In genomic region chr22:47610766-47611165, GRCh38 we compare ENCODE assay signal across 20 cellular contexts.
DNase-seq lines count a peak whose midpoint lies in the region; ATAC-seq and TF ChIP-seq lines count a peak whose summit lies in the region.
"Had no signal": no experiment of that assay in that cellular context is flagged by ENCODE, and none has a peak within 500 bp of the region (broad histone marks: within the 10 kb centered on the region; RNA-seq: fewer than 3 reads in every experiment).

No MANE protein-coding gene starts in this region.

- no peaks in the 10 kb centered on the region for H3K79me1 ChIP-seq in IMR-90 (ENCODE audit: low read depth in 1 of 2, low read length in 2 of 2)
- no peaks in the 10 kb centered on the region for H3K79me1 ChIP-seq in neuronal stem cell (ENCODE audit: low read depth, low read length)

- H3K36me3 Mint-ChIP-seq in activated CD4-positive, alpha-beta T cell treated with anti-CD3 and anti-CD28 coated beads for 36 hours (ENCODE audit: low read depth), result no peaks in the 10 kb centered on the region
- H3K36me3 Mint-ChIP-seq: CD4-positive, CD25-positive, alpha-beta regulatory T cell had no signal

- H3K18ac ChIP-seq in IMR-90 (ENCODE audit: low read depth, low read length) (no peak overlapping the region), neuronal stem cell (ENCODE audit: low read length) (no peak overlapping the region)

- H4K20me1 ChIP-seq in IMR-90 (ENCODE audit: insufficient read depth, low read length), result no peaks in the 10 kb centered on the region
- H4K20me1 ChIP-seq: BLaER1 had no signal

- TF ChIP-seq RAD21 in IMR-90 (IDR thresholded peaks at IDR 0.05; ENCODE audit: low read length), result no peak

- no peak overlapping the region for H4K5ac ChIP-seq in IMR-90 (ENCODE audit: low read depth, low read length)

- CTCF ChIA-PET in activated CD4-positive, alpha-beta T cell treated with anti-CD3 and anti-CD28 coated beads for 36 hours (lab: Charles Lee), result no interaction called here
- CTCF ChIA-PET in IMR-90 (lab: Yijun Ruan, JAX), result no interaction called here

- intact Hi-C loops in activated CD4-positive, alpha-beta T cell treated with anti-CD3 and anti-CD28 coated beads for 36 hours (cut with DNase I, micrococcal nuclease), result no loop called here
- intact Hi-C loops in IMR-90 (cut with micrococcal nuclease), result no loop called here

- no peak overlapping the region for H3K27ac ChIP-seq in IMR-90 (ENCODE audit: insufficient read depth, low read length)
- no peak overlapping the region for H3K27ac ChIP-seq in neuronal stem cell (replicated peaks; ENCODE audit: low read length)
- H3K27ac ChIP-seq: BLaER1, SJSA1 had no signal

- no peak overlapping the region for H3K27ac Mint-ChIP-seq in activated CD4-positive, alpha-beta T cell treated with anti-CD3 and anti-CD28 coated beads for 36 hours
- H3K27ac Mint-ChIP-seq: CD4-positive, CD25-positive, alpha-beta regulatory T cell had no signal

- in situ Hi-C loops in IMR-90 (cut with MboI; ENCODE audit: low sequenced_read_pairs), result no loop called here

- H2BK15ac ChIP-seq in IMR-90 (ENCODE audit: low read depth, low read length) (no peak overlapping the region), neuronal stem cell (ENCODE audit: low read length) (no peak overlapping the region)

- no peak overlapping the region for H3K4me3 ChIP-seq in IMR-90 (ENCODE audit: insufficient read depth, low read depth, low read length)
- no peak overlapping the region for H3K4me3 ChIP-seq in NB4 (ENCODE audit: low read depth, low read length)
- H3K4me3 ChIP-seq in neuronal stem cell (ENCODE audit: low read length in 2 of 2), result no peak overlapping the region
- H3K4me3 ChIP-seq: BLaER1, MG63, SJSA1 had no signal

- no peaks in the 10 kb centered on the region for H3K27me3 Mint-ChIP-seq in activated CD4-positive, alpha-beta T cell treated with anti-CD3 and anti-CD28 coated beads for 36 hours
- H3K27me3 Mint-ChIP-seq: CD4-positive, CD25-positive, alpha-beta regulatory T cell had no signal

- H3K4me2 ChIP-seq in IMR-90 (ENCODE audit: low read depth, low read length), result no peak overlapping the region
- H3K4me2 ChIP-seq in neuronal stem cell (ENCODE audit: insufficient read depth, low read length, poor library complexity, severe bottlenecking), result no peak overlapping the region
- H3K4me2 ChIP-seq: BLaER1 had no signal

- H2AK9ac ChIP-seq in IMR-90 (replicated peaks; ENCODE audit: low read depth, low read length, poor library complexity), result peak overlapping the region; percentile 61

- H3K14ac ChIP-seq in IMR-90 (replicated peaks; ENCODE audit: low read depth, low read length) (no peak overlapping the region), neuronal stem cell (ENCODE audit: low read length) (no peak overlapping the region)

- no peak overlapping the region for H2BK20ac ChIP-seq in IMR-90 (ENCODE audit: low read depth, low read length)

- H3K9me3 ChIP-seq in IMR-90 (ENCODE audit: control insufficient read depth, insufficient read depth, low read length) (peaks cover 59% of the 10 kb centered on the region), neuronal stem cell (replicated peaks in 1 of 2; ENCODE audit: control insufficient read depth in 2 of 2, insufficient read depth in 1 of 2, low read depth in 1 of 2, low read length in 2 of 2) (peaks cover 0 to 4% of the 10 kb centered on the region in 2 donors)
- H3K9me3 ChIP-seq: BLaER1, MG63, SJSA1 had no signal

- BruUV-seq in IMR-90 (replicated peaks; lab: Mats Ljungman, UMichigan), result no TSS peak

- POLR2A ChIA-PET in activated CD4-positive, alpha-beta T cell treated with anti-CD3 and anti-CD28 coated beads for 36 hours (lab: Charles Lee), result no interaction called here
- POLR2A ChIA-PET in IMR-90 (lab: Charles Lee; ENCODE audit: unreplicated experiment), result no interaction called here

- H3K4me1 ChIP-seq in IMR-90 (ENCODE audit: control insufficient read depth, insufficient read depth, low read length), result no peaks in the 10 kb centered on the region
- H3K4me1 ChIP-seq in neuronal stem cell (ENCODE audit: control insufficient read depth in 2 of 2, insufficient read depth in 1 of 2, low read depth in 1 of 2, low read length in 2 of 2), result no peaks in the 10 kb centered on the region
- H3K4me1 ChIP-seq: SJSA1 had no signal

- H3K9me3 Mint-ChIP-seq in activated CD4-positive, alpha-beta T cell treated with anti-CD3 and anti-CD28 coated beads for 36 hours (ENCODE audit: low read depth), result no peaks in the 10 kb centered on the region

- dilution Hi-C loops in IMR-90 (cut with HindIII; ENCODE audit: low sequenced_read_pairs, unreplicated experiment), result no loop called here

- H2BK5ac ChIP-seq in IMR-90 (ENCODE audit: low read depth, low read length, poor library complexity, severe bottlenecking) (no peak overlapping the region), neuronal stem cell (ENCODE audit: low read length) (no peak overlapping the region)

- ATAC-seq in activated CD4-positive, alpha-beta T cell treated with anti-CD3 and anti-CD28 coated beads for 36 hours, result no peak
- no peak for ATAC-seq in IMR-90 (ENCODE audit: low read depth)
- ATAC-seq: HepG2 had no signal

- peak; percentile 10 for DNase-seq in activated CD4-positive, alpha-beta T cell treated with anti-CD3 and anti-CD28 coated beads for 36 hours
- DNase-seq in activated CD4-positive, alpha-beta T cell treated with anti-CD3 and anti-CD28 coated beads for 4 hours, result no peak
- no peak for DNase-seq in IMR-90
- peak; percentile 6 for DNase-seq in NB4 (ENCODE audit: low read depth)
- DNase-seq in neuronal stem cell (ENCODE audit: low spot score), result no peak
- DNase-seq in MV-4-11 (lab: John Stamatoyannopoulos, UW), result no peak
- DNase-seq in HuH-7.5 (ENCODE audit: low spot score), result no peak
- DNase-seq: CD4-positive, CD25-positive, alpha-beta regulatory T cell; KG1; MG63; NCI-H1105; NCI-H1436 treated with DMSO at 0.1 percent for 48 hours; NCI-H187 treated with DMSO at 0.1 percent for 48 hours; NCI-H446; NCI-H524 treated with DMSO at 0.1 percent for 48 hours; Right ventricle myocardium superior; RPMI8226 had no signal

- H4K91ac ChIP-seq in IMR-90 (ENCODE audit: insufficient read depth, low read depth, low read length) (no peak overlapping the region), neuronal stem cell (ENCODE audit: low read depth, low read length, poor library complexity) (no peak overlapping the region)

- H3K23ac ChIP-seq in IMR-90 (ENCODE audit: low read depth, low read length) (no peak overlapping the region), neuronal stem cell (ENCODE audit: low read depth, low read length, poor library complexity) (no peak overlapping the region)

- TF ChIP-seq POLR2A in IMR-90 (IDR thresholded peaks at IDR 0.05; ENCODE audit: low read depth, low read length), result no peak
- TF ChIP-seq POLR2A in NB4 (IDR thresholded peaks at IDR 0.05; ENCODE audit: extremely low read depth, insufficient read length), result no peak

- H3K27me3 ChIP-seq in IMR-90 (ENCODE audit: control insufficient read depth, insufficient read depth, low read length), result no peaks in the 10 kb centered on the region
- peaks cover 0 to 2% (median 0%) of the 10 kb centered on the region in 3 experiments for H3K27me3 ChIP-seq in neuronal stem cell (ENCODE audit: control insufficient read depth in 3 of 3, insufficient read depth in 3 of 3, low read depth in 1 of 3, low read length in 3 of 3)
- H3K27me3 ChIP-seq: BLaER1, MG63, SJSA1 had no signal

- no peak overlapping the region for H2AK5ac ChIP-seq in IMR-90 (ENCODE audit: low read depth, low read length)
- peak overlapping the region; percentile 22 for H2AK5ac ChIP-seq in neuronal stem cell (ENCODE audit: low read depth, low read length)

- no peak overlapping the region for H3K4me3 Mint-ChIP-seq in activated CD4-positive, alpha-beta T cell treated with anti-CD3 and anti-CD28 coated beads for 36 hours
- H3K4me3 Mint-ChIP-seq: CD4-positive, CD25-positive, alpha-beta regulatory T cell had no signal

- H4K8ac ChIP-seq in IMR-90 (ENCODE audit: low read depth in 2 of 2, low read length in 2 of 2), result no peak overlapping the region
- H4K8ac ChIP-seq in neuronal stem cell (ENCODE audit: low read depth, low read length), result no peak overlapping the region

- no peak overlapping the region for H2AFZ ChIP-seq in IMR-90 (replicated peaks; ENCODE audit: low read length, poor library complexity)
- H2AFZ ChIP-seq in neuronal stem cell (ENCODE audit: low read length), result no peak overlapping the region

- TF ChIP-seq CTCF in IMR-90 (conservative IDR thresholded peaks at IDR 0.05; ENCODE audit: low read depth, low read length) (no peak), NB4 (IDR thresholded peaks at IDR 0.05; ENCODE audit: low read depth, low read length) (no peak)

- H3K4me1 Mint-ChIP-seq in activated CD4-positive, alpha-beta T cell treated with anti-CD3 and anti-CD28 coated beads for 36 hours, result no peaks in the 10 kb centered on the region
- H3K4me1 Mint-ChIP-seq: CD4-positive, CD25-positive, alpha-beta regulatory T cell had no signal

- no peak overlapping the region for H3K4ac ChIP-seq in IMR-90 (ENCODE audit: low read depth, low read length)
- H3K4ac ChIP-seq in neuronal stem cell (ENCODE audit: low read length), result no peak overlapping the region

- no peaks in the 10 kb centered on the region for H3K9me1 ChIP-seq in IMR-90 (ENCODE audit: insufficient read depth, low read length)

- H3K36me3 ChIP-seq in IMR-90 (ENCODE audit: control insufficient read depth, insufficient read depth, low read length) (no peaks in the 10 kb centered on the region), neuronal stem cell (replicated peaks in 1 of 2; ENCODE audit: control insufficient read depth in 2 of 2, insufficient read depth in 2 of 2, low read length in 2 of 2) (no peaks in the 10 kb centered on the region)
- H3K36me3 ChIP-seq: BLaER1, MG63, SJSA1 had no signal

- no peak overlapping the region for H3K56ac ChIP-seq in IMR-90 (ENCODE audit: extremely low read depth, insufficient read depth, low read length)

- H3K9ac ChIP-seq in IMR-90 (ENCODE audit: low read depth, low read length) (no peak overlapping the region), neuronal stem cell (ENCODE audit: low read depth, low read length, poor library complexity) (no peak overlapping the region)
- H3K9ac ChIP-seq: BLaER1 had no signal

- H2BK120ac ChIP-seq in IMR-90 (ENCODE audit: low read depth, low read length), result no peak overlapping the region
- no peak overlapping the region for H2BK120ac ChIP-seq in neuronal stem cell (ENCODE audit: low read depth, low read length)

- WGBS in IMR-90 (ENCODE audit: extremely low coverage in 2 of 2, insufficient read length in 1 of 2), 2 experiments, result 100% methylated on average over 1 of the region's 9 CpGs; no CpG with 5 or more reads in 1 of the 2 experiments
- WGBS in neuronal stem cell (ENCODE audit: extremely low coverage in 2 of 2, insufficient read length in 2 of 2, insufficient replicate concordance in 1 of 2), 2 donors, result no CpG with 5 or more reads among the region's 9 CpGs

- no peak overlapping the region for H2BK12ac ChIP-seq in neuronal stem cell (ENCODE audit: low read length)

TF ChIP-seq in IMR-90, 13 proteins besides CTCF, POLR2A, EP300 and RAD21 (continues in another document):
- no peak for TF ChIP-seq CHD1 (IDR thresholded peaks at IDR 0.05; ENCODE audit: low read depth, low read length)
- TF ChIP-seq NFE2L2 (IDR thresholded peaks at IDR 0.05; ENCODE audit: low read depth, low read length), result no peak

Comparison
In these comparisons a context has a peak if more than half of its experiments do, and no peak if none do; other contexts are left out.
1. DNase-seq: peak in activated CD4-positive, alpha-beta T cell treated with anti-CD3 and anti-CD28 coated beads for 36 hours (single experiment) and NB4 (single experiment); none in activated CD4-positive, alpha-beta T cell treated with anti-CD3 and anti-CD28 coated beads for 4 hours (0 of 2), IMR-90 (single experiment), neuronal stem cell (single experiment), MV-4-11 (single experiment) and HuH-7.5 (single experiment).